28 cellular contexts compared by ENCODE assay signal in the genomic region with DNA sequence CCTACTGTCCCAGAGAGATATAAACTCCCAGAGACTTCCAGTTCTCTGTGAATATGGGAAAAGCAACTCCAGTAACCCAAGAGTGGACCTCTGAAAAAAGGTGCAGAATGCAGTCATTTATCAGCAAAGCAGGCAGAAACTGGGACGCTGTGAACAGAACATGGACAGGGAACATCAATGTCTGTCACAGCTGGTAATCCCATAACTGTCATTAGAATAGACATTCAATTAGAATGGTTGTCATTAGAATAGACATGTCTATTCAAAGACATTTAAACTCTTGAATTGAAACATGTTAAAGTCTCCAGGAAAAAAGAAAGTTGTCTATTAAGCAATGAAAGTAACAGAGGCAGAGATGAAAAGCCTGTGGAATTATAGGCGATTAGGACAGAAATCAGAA.
"Had no signal": no experiment of that assay in that cellular context is flagged by ENCODE, and none has a peak within 500 bp of the region (broad histone marks: within the 10 kb centered on the region; RNA-seq: fewer than 3 reads in every experiment).

No MANE protein-coding gene starts in this region.

- ATAC-seq: stimulated activated effector memory CD8-positive, alpha-beta T cell treated with anti-CD3 and anti-CD28 coated beads, Interleukin-12 subunit alpha, Interleukin-12 subunit beta, amount 100 ng/mL, for 72 hours; stimulated activated memory B cell treated with anti-CD40 and anti-IgM and Interleukin-4, amounts not matched to agents 10 μg/mL and 1 μg/mL and 100 μg/mL, for 72 hours; stimulated activated naive B cell treated with anti-CD40 and anti-IgM and Interleukin-4, amounts not matched to agents 10 μg/mL and 1 μg/mL and 100 μg/mL, for 72 hours; stimulated activated naive CD8-positive, alpha-beta T cell treated with anti-CD3 and anti-CD28 coated beads, Interleukin-15, amount 100 ng/mL, for 72 hours; stimulated activated naive CD8-positive, alpha-beta T cell treated with anti-CD3 and anti-CD28 coated beads, Interleukin-15, Interleukin-2, amounts not matched to agents 100 U/mL and 50 U/mL, for 24 hours; upper lobe of right lung had no signal

- H3K36me3 ChIP-seq: stomach, suprapubic skin, thoracic aorta, thyroid gland, tibial artery, tibial nerve, transverse colon, upper lobe of left lung, upper lobe of right lung, uterus, vagina had no signal

- H3K9me3 ChIP-seq: stomach, suprapubic skin, testis, thoracic aorta, thyroid gland, transverse colon, upper lobe of left lung, upper lobe of right lung, uterus, vagina had no signal

- H3K27me3 ChIP-seq: stomach, suprapubic skin, testis, thyroid gland, tibial artery, tibial nerve, transverse colon, upper lobe of left lung, upper lobe of right lung, uterus, vagina had no signal

- H3K4me1 ChIP-seq: stomach, suprapubic skin, testis, thyroid gland, tibial artery, tibial nerve, upper lobe of left lung, upper lobe of right lung, uterus, vagina had no signal

- DNase-seq: stimulated activated CD4-positive, alpha-beta T cell treated with anti-CD3 and anti-CD28 coated beads, Interleukin-2, amount 100 ng/mL, for 48 hours; stimulated activated CD4-positive, alpha-beta T cell treated with anti-CD3 and anti-CD28 coated beads, Interleukin-4, amount 100 ng/mL, for 1 hour; stimulated activated CD4-positive, alpha-beta T cell treated with anti-CD3 and anti-CD28 coated beads, Interleukin-4, amount 100 ng/mL, for 24 hours; stimulated activated CD4-positive, alpha-beta T cell treated with anti-CD3 and anti-CD28 coated beads, Interleukin-4, amount 100 ng/mL, for 4 hours; stimulated activated CD8-positive, alpha-beta memory T cell treated with anti-CD3 and anti-CD28 coated beads, Interleukin-4, amount 100 ng/mL, for 48 hours; stimulated activated naive B cell treated with anti-CD40 and anti-IgM and Interleukin-4, amounts not matched to agents 10 μg/mL and 1 μg/mL and 100 μg/mL, for 72 hours; stimulated activated naive CD4-positive, alpha-beta T cell; stimulated activated naive CD4-positive, alpha-beta T cell treated with Interleukin-2 at 50 U/mL for 16 hours; stimulated activated naive CD8-positive, alpha-beta T cell treated with anti-CD3 and anti-CD28 coated beads, Interleukin-15, amount 100 ng/mL, for 72 hours; stimulated activated naive CD8-positive, alpha-beta T cell treated with anti-CD3 and anti-CD28 coated beads, Interleukin-15, Interleukin-2, amounts not matched to agents 100 U/mL and 50 U/mL, for 24 hours; stomach; substantia nigra; testis; thyroid gland; tibial artery; transverse colon; trophoblast cell; upper lobe of left lung; upper lobe of right lung; uterus had no signal

- H3K36me3 Mint-ChIP-seq: stimulated activated effector memory CD8-positive, alpha-beta T cell treated with anti-CD3 and anti-CD28 coated beads, Interleukin-12 subunit alpha, Interleukin-12 subunit beta, amount 100 ng/mL, for 72 hours; stimulated activated memory B cell treated with anti-CD40 and anti-IgM and Interleukin-4, amounts not matched to agents 10 μg/mL and 1 μg/mL and 100 μg/mL, for 72 hours; stimulated activated naive B cell treated with anti-CD40 and anti-IgM and Interleukin-4, amounts not matched to agents 10 μg/mL and 1 μg/mL and 100 μg/mL, for 72 hours; type B pancreatic cell had no signal

- H3K27ac Mint-ChIP-seq: stimulated activated effector memory CD8-positive, alpha-beta T cell treated with anti-CD3 and anti-CD28 coated beads, Interleukin-12 subunit alpha, Interleukin-12 subunit beta, amount 100 ng/mL, for 72 hours; stimulated activated memory B cell treated with anti-CD40 and anti-IgM and Interleukin-4, amounts not matched to agents 10 μg/mL and 1 μg/mL and 100 μg/mL, for 72 hours; stimulated activated naive B cell treated with anti-CD40 and anti-IgM and Interleukin-4, amounts not matched to agents 10 μg/mL and 1 μg/mL and 100 μg/mL, for 72 hours; stimulated activated naive CD8-positive, alpha-beta T cell treated with anti-CD3 and anti-CD28 coated beads, Interleukin-15, amount 100 ng/mL, for 72 hours; stimulated activated naive CD8-positive, alpha-beta T cell treated with anti-CD3 and anti-CD28 coated beads, Interleukin-15, Interleukin-2, amounts not matched to agents 100 ng/mL and 50 ng/mL, for 24 hours; type B pancreatic cell had no signal

- H3K9me3 Mint-ChIP-seq: stimulated activated memory B cell treated with anti-CD40 and anti-IgM and Interleukin-4, amounts not matched to agents 10 μg/mL and 1 μg/mL and 100 μg/mL, for 72 hours; stimulated activated naive B cell treated with anti-CD40 and anti-IgM and Interleukin-4, amounts not matched to agents 10 μg/mL and 1 μg/mL and 100 μg/mL, for 72 hours had no signal

- H3K4me3 Mint-ChIP-seq: stimulated activated effector memory CD8-positive, alpha-beta T cell treated with anti-CD3 and anti-CD28 coated beads, Interleukin-12 subunit alpha, Interleukin-12 subunit beta, amount 100 ng/mL, for 72 hours; stimulated activated memory B cell treated with anti-CD40 and anti-IgM and Interleukin-4, amounts not matched to agents 10 μg/mL and 1 μg/mL and 100 μg/mL, for 72 hours; stimulated activated naive B cell treated with anti-CD40 and anti-IgM and Interleukin-4, amounts not matched to agents 10 μg/mL and 1 μg/mL and 100 μg/mL, for 72 hours; stimulated activated naive CD8-positive, alpha-beta T cell treated with anti-CD3 and anti-CD28 coated beads, Interleukin-15, amount 100 ng/mL, for 72 hours; stimulated activated naive CD8-positive, alpha-beta T cell treated with anti-CD3 and anti-CD28 coated beads, Interleukin-15, Interleukin-2, amounts not matched to agents 100 ng/mL and 50 ng/mL, for 24 hours; type B pancreatic cell had no signal

- H3K27ac ChIP-seq: stomach, suprapubic skin, testis, thoracic aorta, thyroid gland, tibial artery, tibial nerve, transverse colon, upper lobe of left lung, upper lobe of right lung, uterus, vagina had no signal

- H3K4me3 ChIP-seq: stomach, suprapubic skin, testis, thoracic aorta, thyroid gland, tibial artery, tibial nerve, transverse colon, upper lobe of left lung, upper lobe of right lung, uterus, vagina had no signal

- H3K4me1 Mint-ChIP-seq: stimulated activated effector memory CD8-positive, alpha-beta T cell treated with anti-CD3 and anti-CD28 coated beads, Interleukin-12 subunit alpha, Interleukin-12 subunit beta, amount 100 ng/mL, for 72 hours; stimulated activated memory B cell treated with anti-CD40 and anti-IgM and Interleukin-4, amounts not matched to agents 10 μg/mL and 1 μg/mL and 100 μg/mL, for 72 hours; stimulated activated naive B cell treated with anti-CD40 and anti-IgM and Interleukin-4, amounts not matched to agents 10 μg/mL and 1 μg/mL and 100 μg/mL, for 72 hours; stimulated activated naive CD8-positive, alpha-beta T cell treated with anti-CD3 and anti-CD28 coated beads, Interleukin-15, amount 100 ng/mL, for 72 hours had no signal

- H3K27me3 Mint-ChIP-seq: stimulated activated memory B cell treated with anti-CD40 and anti-IgM and Interleukin-4, amounts not matched to agents 10 μg/mL and 1 μg/mL and 100 μg/mL, for 72 hours; stimulated activated naive B cell treated with anti-CD40 and anti-IgM and Interleukin-4, amounts not matched to agents 10 μg/mL and 1 μg/mL and 100 μg/mL, for 72 hours; stimulated activated naive CD8-positive, alpha-beta T cell treated with anti-CD3 and anti-CD28 coated beads, Interleukin-15, amount 100 ng/mL, for 72 hours; stimulated activated naive CD8-positive, alpha-beta T cell treated with anti-CD3 and anti-CD28 coated beads, Interleukin-15, Interleukin-2, amounts not matched to agents 100 ng/mL and 50 ng/mL, for 24 hours; type B pancreatic cell had no signal
